In genomic region chr11:70076461-70076931, GRCh38 we compare ENCODE assay signal across 25 cellular contexts. TPM values are rescaled to one million over a fixed set of nuclear protein-coding genes. Genes with fewer than 3 reads are reported as not detected.
A peak's percentile ranks its signal among the peaks of the same experiment; 100 is the strongest.
DNase-seq lines count a peak whose midpoint lies in the region; ATAC-seq and TF ChIP-seq lines count a peak whose summit lies in the region.
"Had no signal": no experiment of that assay in that cellular context is flagged by ENCODE, and none has a peak within 500 bp of the region (broad histone marks: within the 10 kb centered on the region; RNA-seq: fewer than 3 reads in every experiment).

No MANE protein-coding gene starts in this region.

- no peak for ATAC-seq in activated naive CD8-positive, alpha-beta T cell treated with anti-CD3 and anti-CD28 coated beads, Interleukin-2, amount 10 ng/mL, durations not matched to agents 7 days and 5 days (ENCODE audit: low read depth)
- no peak for ATAC-seq in HG03045 (IDR thresholded peaks at IDR 0.05; ENCODE audit: unreplicated experiment)
- ATAC-seq: activated CD4-positive, alpha-beta T cell treated with anti-CD3 and anti-CD28 coated beads for 36 hours; activated CD8-positive, alpha-beta T cell treated with anti-CD3 and anti-CD28 coated beads, Interleukin-2, amount 10 ng/mL, durations not matched to agents 7 days and 5 days had no signal

- TF ChIP-seq POLR2A in thyroid gland (IDR thresholded peaks at IDR 0.05), result no peak

- no peak overlapping the region for H3K27ac Mint-ChIP-seq in activated naive CD8-positive, alpha-beta T cell treated with anti-CD3 and anti-CD28 coated beads, Interleukin-2, amount 10 ng/mL, durations not matched to agents 7 days and 5 days
- H3K27ac Mint-ChIP-seq in activated naive CD8-positive, alpha-beta T cell treated with anti-CD3 and anti-CD28 coated beads for 36 hours, result no peak overlapping the region
- no peak overlapping the region for H3K27ac Mint-ChIP-seq in chondrocyte (ENCODE audit: unreplicated experiment)
- H3K27ac Mint-ChIP-seq: activated CD4-positive, alpha-beta T cell treated with anti-CD3 and anti-CD28 coated beads for 36 hours; activated CD8-positive, alpha-beta T cell treated with anti-CD3 and anti-CD28 coated beads, Interleukin-2, amount 10 ng/mL, durations not matched to agents 7 days and 5 days; activated T-helper 2 cell treated with anti-CD3 and anti-CD28 coated beads, Interferon-gamma antibody, Interleukin-2, Interleukin-4, amounts not matched to agents 10 μg/mL and 5 μg/mL and 100 μg/mL, durations not matched to agents 14 hours and 24 hours and 36 hours; CD8-positive, alpha-beta memory T cell; stimulated activated naive CD8-positive, alpha-beta T cell treated with anti-CD3 and anti-CD28 coated beads, Interleukin-15, Interleukin-2, amounts not matched to agents 100 ng/mL and 50 ng/mL, for 24 hours had no signal

- H3K9me3 Mint-ChIP-seq in activated naive CD8-positive, alpha-beta T cell treated with anti-CD3 and anti-CD28 coated beads, Interleukin-2, amount 10 ng/mL, durations not matched to agents 7 days and 5 days, result no peaks in the 10 kb centered on the region
- H3K9me3 Mint-ChIP-seq in activated naive CD8-positive, alpha-beta T cell treated with anti-CD3 and anti-CD28 coated beads for 36 hours, result no peaks in the 10 kb centered on the region
- H3K9me3 Mint-ChIP-seq in chondrocyte (ENCODE audit: low read depth), result no peaks in the 10 kb centered on the region
- H3K9me3 Mint-ChIP-seq: activated T-helper 2 cell treated with anti-CD3 and anti-CD28 coated beads, Interferon-gamma antibody, Interleukin-2, Interleukin-4, amounts not matched to agents 10 μg/mL and 5 μg/mL and 100 μg/mL, durations not matched to agents 14 hours and 24 hours and 36 hours; CD8-positive, alpha-beta memory T cell; stimulated activated naive CD8-positive, alpha-beta T cell treated with anti-CD3 and anti-CD28 coated beads, Interleukin-15, Interleukin-2, amounts not matched to agents 100 ng/mL and 50 ng/mL, for 24 hours had no signal

- no peak overlapping the region for H3K9ac ChIP-seq in liver (ENCODE audit: low read depth in 1 of 2, low read length in 2 of 2)
- H3K9ac ChIP-seq: KMS-11 had no signal

- H3K27ac ChIP-seq in liver (ENCODE audit: low read depth in 1 of 2, low read length in 2 of 2) (no peak overlapping the region), thyroid gland (peak overlapping the region in 2 of 3 donors; percentile 41 to 46)
- H3K27ac ChIP-seq: KMS-11, prostate gland, SK-N-MC, tibial nerve had no signal

- no peaks in the 10 kb centered on the region for H3K36me3 Mint-ChIP-seq in activated naive CD8-positive, alpha-beta T cell treated with anti-CD3 and anti-CD28 coated beads, Interleukin-2, amount 10 ng/mL, durations not matched to agents 7 days and 5 days
- H3K36me3 Mint-ChIP-seq in activated naive CD8-positive, alpha-beta T cell treated with anti-CD3 and anti-CD28 coated beads for 36 hours, result no peaks in the 10 kb centered on the region
- no peaks in the 10 kb centered on the region for H3K36me3 Mint-ChIP-seq in chondrocyte (ENCODE audit: low read depth)
- H3K36me3 Mint-ChIP-seq: CD8-positive, alpha-beta memory T cell had no signal

- H3K9me3 ChIP-seq in liver (ENCODE audit: control insufficient read depth in 4 of 4, low read length in 3 of 4) (no peaks in the 10 kb centered on the region), thyroid gland (no peaks in the 10 kb centered on the region)
- H3K9me3 ChIP-seq: prostate gland, tibial nerve had no signal

- TF ChIP-seq CTCF in chondrocyte (IDR thresholded peaks at IDR 0.05), result no peak
- TF ChIP-seq CTCF in liver (IDR thresholded peaks at IDR 0.05; ENCODE audit: low read depth, low read length, missing input control), result no peak
- no peak for TF ChIP-seq CTCF in thyroid gland (IDR thresholded peaks at IDR 0.05)

- peaks cover 63% of the 10 kb centered on the region for H3K27me3 Mint-ChIP-seq in activated naive CD8-positive, alpha-beta T cell treated with anti-CD3 and anti-CD28 coated beads, Interleukin-2, amount 10 ng/mL, durations not matched to agents 7 days and 5 days
- peaks cover 75% of the 10 kb centered on the region for H3K27me3 Mint-ChIP-seq in activated naive CD8-positive, alpha-beta T cell treated with anti-CD3 and anti-CD28 coated beads for 36 hours
- H3K27me3 Mint-ChIP-seq in chondrocyte (ENCODE audit: low read depth), result peaks cover 65% of the 10 kb centered on the region

- no peak overlapping the region for H3K4me3 Mint-ChIP-seq in activated naive CD8-positive, alpha-beta T cell treated with anti-CD3 and anti-CD28 coated beads, Interleukin-2, amount 10 ng/mL, durations not matched to agents 7 days and 5 days
- H3K4me3 Mint-ChIP-seq in activated naive CD8-positive, alpha-beta T cell treated with anti-CD3 and anti-CD28 coated beads for 36 hours, result no peak overlapping the region
- no peak overlapping the region for H3K4me3 Mint-ChIP-seq in chondrocyte (ENCODE audit: unreplicated experiment)
- H3K4me3 Mint-ChIP-seq: activated CD4-positive, alpha-beta T cell treated with anti-CD3 and anti-CD28 coated beads for 36 hours; activated CD8-positive, alpha-beta T cell treated with anti-CD3 and anti-CD28 coated beads, Interleukin-2, amount 10 ng/mL, durations not matched to agents 7 days and 5 days; CD8-positive, alpha-beta memory T cell; stimulated activated naive CD8-positive, alpha-beta T cell treated with anti-CD3 and anti-CD28 coated beads, Interleukin-15, Interleukin-2, amounts not matched to agents 100 ng/mL and 50 ng/mL, for 24 hours had no signal

- peak; percentile 7 for DNase-seq in activated naive CD8-positive, alpha-beta T cell treated with anti-CD3 and anti-CD28 coated beads, Interleukin-2, amount 10 ng/mL, durations not matched to agents 7 days and 5 days
- no peak for DNase-seq in activated naive CD8-positive, alpha-beta T cell treated with anti-CD3 and anti-CD28 coated beads for 36 hours
- DNase-seq in chondrocyte (ENCODE audit: low spot score) (peak; percentile 28), thyroid gland (peak; percentile 47 to 65), NCI-H1930 (lab: John Stamatoyannopoulos, UW) (no peak), NCI-H146 (lab: John Stamatoyannopoulos, UW) (no peak)
- DNase-seq: activated CD4-positive, alpha-beta T cell treated with anti-CD3 and anti-CD28 coated beads for 36 hours; activated CD8-positive, alpha-beta T cell treated with anti-CD3 and anti-CD28 coated beads, Interleukin-2, amount 10 ng/mL, durations not matched to agents 7 days and 5 days; AML-193; CD8-positive, alpha-beta memory T cell; MM.1S; NCI-H1417 treated with DMSO at 0.1 percent for 48 hours; NCI-H748 treated with DMSO at 0.1 percent for 48 hours; small intestine had no signal

- peaks cover 3% of the 10 kb centered on the region for H3K4me1 Mint-ChIP-seq in activated naive CD8-positive, alpha-beta T cell treated with anti-CD3 and anti-CD28 coated beads, Interleukin-2, amount 10 ng/mL, durations not matched to agents 7 days and 5 days
- H3K4me1 Mint-ChIP-seq in activated naive CD8-positive, alpha-beta T cell treated with anti-CD3 and anti-CD28 coated beads for 36 hours, result peaks cover 4% of the 10 kb centered on the region
- no peaks in the 10 kb centered on the region for H3K4me1 Mint-ChIP-seq in chondrocyte (ENCODE audit: low read depth)
- H3K4me1 Mint-ChIP-seq: CD8-positive, alpha-beta memory T cell had no signal

- H3K27me3 ChIP-seq in liver (ENCODE audit: control insufficient read depth in 4 of 4, insufficient read depth in 4 of 4, low read length in 3 of 4), result no peaks in the 10 kb centered on the region
- H3K27me3 ChIP-seq in thyroid gland, result no peaks in the 10 kb centered on the region

- POLR2A ChIA-PET in activated naive CD8-positive, alpha-beta T cell treated with anti-CD3 and anti-CD28 coated beads, Interleukin-2, amount 10 ng/mL, durations not matched to agents 7 days and 5 days (lab: Charles Lee), result no interaction called here

- TF ChIP-seq RAD21 in liver (IDR thresholded peaks at IDR 0.05), result peak; percentile 16 to 22

- H3K4me1 ChIP-seq in liver (ENCODE audit: control insufficient read depth in 4 of 4, insufficient read depth in 4 of 4, low read length in 3 of 4) (peaks cover 15 to 52% (median 38%) of the 10 kb centered on the region in 4 donors), thyroid gland (peaks cover 18 to 31% of the 10 kb centered on the region in 2 donors)
- H3K4me1 ChIP-seq: prostate gland had no signal

- WGBS in liver, result 46% methylated on average over 6 of the region's 6 CpGs
- 31 to 39% methylated on average over 4 to 6 of the region's 6 CpGs for WGBS in thyroid gland, 2 donors

- intact Hi-C loops in thyroid gland (cut with DNase I), result no loop called here

- H3K4me3 ChIP-seq in liver (ENCODE audit: low read depth in 1 of 3, low read length in 3 of 3) (no peak overlapping the region), thyroid gland (replicated peaks in 1 of 3) (no peak overlapping the region)
- H3K4me3 ChIP-seq: lung, prostate gland, SK-N-MC, tibial nerve had no signal

- H3K36me3 ChIP-seq in liver (ENCODE audit: control insufficient read depth in 4 of 4, insufficient read depth in 3 of 4, low read depth in 1 of 4, low read length in 3 of 4) (no peaks in the 10 kb centered on the region), thyroid gland (no peaks in the 10 kb centered on the region)
- H3K36me3 ChIP-seq: prostate gland, tibial nerve had no signal

TF ChIP-seq in liver, 16 proteins besides CTCF, POLR2A, EP300 and RAD21 (continues in another document):
- TF ChIP-seq JUND (IDR thresholded peaks at IDR 0.05) (no peak), MAX (IDR thresholded peaks at IDR 0.05) (no peak), ZBTB33 (IDR thresholded peaks at IDR 0.05) (no peak)

RNA-seq across cellular contexts. Expression of gene ANO1, which starts 1.6 kb away (rescaled TPM):
- not detected for total RNA-seq in activated naive CD8-positive, alpha-beta T cell treated with anti-CD3 and anti-CD28 coated beads, Interleukin-2, amount 10 ng/mL, durations not matched to agents 7 days and 5 days
- total RNA-seq in activated naive CD8-positive, alpha-beta T cell treated with anti-CD3 and anti-CD28 coated beads for 36 hours, result not detected
- total RNA-seq in chondrocyte (1.0 to 1.5 TPM (median 1.5 TPM) in 3 replicates), liver (10 to 100 TPM in 1 of 2 donors, 1 to 10 TPM in 1; 7.8 to 64.8 TPM), thyroid gland (10 to 100 TPM; 25.8 to 56.2 (median 35.3) TPM)
- polyA plus RNA-seq in liver, result 10 to 100 TPM; 26.8 to 37.7 TPM
- total RNA-seq: activated CD4-positive, alpha-beta T cell treated with anti-CD3 and anti-CD28 coated beads for 36 hours; activated CD8-positive, alpha-beta T cell treated with anti-CD3 and anti-CD28 coated beads, Interleukin-2, amount 10 ng/mL, durations not matched to agents 7 days and 5 days; activated T-helper 2 cell treated with anti-CD3 and anti-CD28 coated beads, Interferon-gamma antibody, Interleukin-2, Interleukin-4, amounts not matched to agents 10 μg/mL and 5 μg/mL and 100 μg/mL, durations not matched to agents 14 hours and 24 hours and 36 hours; CD8-positive, alpha-beta memory T cell; G401; T-helper 1 cell treated with Interleukin-12 subunit alpha and Interleukin-12 subunit beta and Interleukin-4 antibody, amounts not matched to agents 30 ng/mL and 1 ng/mL, for 36 hours had no signal
- polyA plus RNA-seq: CD8-positive, alpha-beta memory T cell had no signal

Comparison
In these comparisons a context has a peak if more than half of its experiments do, and no peak if none do; other contexts are left out.
1. DNase-seq: peak in activated naive CD8-positive, alpha-beta T cell treated with anti-CD3 and anti-CD28 coated beads, Interleukin-2, amount 10 ng/mL, durations not matched to agents 7 days and 5 days (single experiment), chondrocyte (single experiment) and thyroid gland (2 of 2); none in activated naive CD8-positive, alpha-beta T cell treated with anti-CD3 and anti-CD28 coated beads for 36 hours (single experiment), NCI-H1930 (0 of 2) and NCI-H146 (single experiment).
2. H3K27ac ChIP-seq: peak in thyroid gland (2 of 3); none in liver (0 of 2).